22 cellular contexts compared by ENCODE assay signal in the genomic region with DNA sequence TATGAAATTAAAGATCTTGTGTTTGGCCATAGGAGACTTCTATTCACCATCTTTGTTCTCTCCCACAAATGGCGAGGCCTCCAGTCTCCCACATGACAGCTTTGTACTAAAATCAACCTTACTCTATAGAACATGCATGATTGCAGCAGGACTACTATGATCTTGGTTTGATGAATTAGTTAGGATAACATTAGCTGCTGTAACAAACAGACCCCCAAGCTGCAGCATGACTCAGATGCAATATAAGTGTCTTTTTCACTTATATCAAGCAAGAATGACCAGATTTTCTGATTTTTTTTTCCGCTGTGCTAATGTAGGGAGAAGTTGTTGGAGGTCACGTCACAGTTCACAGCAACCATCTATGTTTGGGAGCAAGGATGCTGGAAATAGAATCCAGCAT. TPM values are rescaled to one million over a fixed set of nuclear protein-coding genes. Genes with fewer than 3 reads are reported as not detected.
DNase-seq lines count a peak whose midpoint lies in the region; ATAC-seq, FAIRE-seq and TF ChIP-seq lines count a peak whose summit lies in the region.
"Had no signal": no experiment of that assay in that cellular context is flagged by ENCODE, and none has a peak within 500 bp of the region (broad histone marks: within the 10 kb centered on the region; RNA-seq: fewer than 3 reads in every experiment).

No MANE protein-coding gene starts in this region.

- H3K36me3 ChIP-seq in HepG2 (replicated peaks in 1 of 2; ENCODE audit: control insufficient read depth in 1 of 2, insufficient read depth in 2 of 2, low read length in 2 of 2) (no peaks in the 10 kb centered on the region), right lobe of liver (no peaks in the 10 kb centered on the region)
- H3K36me3 ChIP-seq: BE2C had no signal

- POLR2A ChIA-PET in HepG2 (lab: Yijun Ruan, JAX) = interaction anchor here (3.9 kb wide), 1 partner anchor 20 kb away, joined by 34 read pairs; a partner anchor contains a TSS

- no peak for FAIRE-seq in HepG2 (lab: Jason Lieb, UNC)
- FAIRE-seq: D721Med, GM12892 had no signal

- no peaks in the 10 kb centered on the region for H3K27me3 Mint-ChIP-seq in IgD-negative memory B cell
- H3K27me3 Mint-ChIP-seq in endothelial cell (ENCODE audit: unreplicated experiment) = no peaks in the 10 kb centered on the region
- no peaks in the 10 kb centered on the region for H3K27me3 Mint-ChIP-seq in stimulated activated naive B cell treated with anti-CD40 and anti-IgM and Interleukin-4, amounts not matched to agents 10 μg/mL and 1 μg/mL and 100 μg/mL, for 72 hours
- no peaks in the 10 kb centered on the region for H3K27me3 Mint-ChIP-seq in immature natural killer cell (ENCODE audit: low read depth in 3 of 3)
- H3K27me3 Mint-ChIP-seq: CD4-positive, CD25-positive, alpha-beta regulatory T cell; CD8-positive, alpha-beta memory T cell had no signal

- H2AFZ ChIP-seq in HepG2 (ENCODE audit: low read length) = no peak overlapping the region

- H3K79me2 ChIP-seq in HepG2 (ENCODE audit: insufficient read depth, low read length) = no peaks in the 10 kb centered on the region

- CTCF ChIA-PET in HepG2 (lab: Yijun Ruan, JAX; ENCODE audit: low intra/inter-chr PET ratio, low total read pairs) = no interaction called here

- no peaks in the 10 kb centered on the region; the same call in 1 of the 2 replicates for H3K9me3 ChIP-seq in HepG2 (ENCODE audit: low read length)
- H3K9me3 ChIP-seq in right lobe of liver = no peaks in the 10 kb centered on the region

- BruUV-seq in HepG2 (replicated peaks; lab: Mats Ljungman, UMichigan) = no TSS peak

- no peak for TF ChIP-seq RAD21 in HepG2 (CRISPR knock-in tag; IDR thresholded peaks at IDR 0.05)

- DNase-seq in HepG2 (ENCODE audit: low spot score) = no peak
- DNase-seq in right lobe of liver = no peak
- DNase-seq in endothelial cell (ENCODE audit: low spot score) = no peak
- DNase-seq in stimulated activated naive B cell treated with anti-CD40 and anti-IgM and Interleukin-4, amounts not matched to agents 10 μg/mL and 1 μg/mL and 100 μg/mL, for 72 hours = no peak
- DNase-seq in HK-2 (ENCODE audit: unreplicated experiment) = no peak
- no peak for DNase-seq in posterior cingulate gyrus
- DNase-seq in immature natural killer cell = no peak
- DNase-seq: 8988T; BE2C; C1 segment of cervical spinal cord; CD4-positive, CD25-positive, alpha-beta regulatory T cell; CD8-positive, alpha-beta memory T cell; COR-L47; GDM1; GOT3; H9; IMR-90; KG1 had no signal

- H3K27ac ChIP-seq in HepG2 (ENCODE audit: extremely low read length, insufficient read depth, low read length) = no peak overlapping the region
- H3K27ac ChIP-seq in right lobe of liver = no peak overlapping the region
- H3K27ac ChIP-seq: HL-60 had no signal

- in situ Hi-C loops in HepG2 (cut with HindIII; ENCODE audit: extremely low pct_ligation_motif_present, low pct_unique_long_range_greater_than_20kb) = no loop called here

- no peak overlapping the region for H3K4me2 ChIP-seq in HepG2 (ENCODE audit: low read depth, low read length)

- H3K9ac ChIP-seq in HepG2 (ENCODE audit: insufficient read depth, low read depth, low read length) = no peak overlapping the region

- H3K4me1 Mint-ChIP-seq in IgD-negative memory B cell (peaks cover 14 to 28% (median 22%) of the 10 kb centered on the region in 3 donors), endothelial cell (ENCODE audit: unreplicated experiment) (no peaks in the 10 kb centered on the region), immature natural killer cell (no peaks in the 10 kb centered on the region)
- peaks cover 24 to 25% of the 10 kb centered on the region in 2 donors for H3K4me1 Mint-ChIP-seq in stimulated activated naive B cell treated with anti-CD40 and anti-IgM and Interleukin-4, amounts not matched to agents 10 μg/mL and 1 μg/mL and 100 μg/mL, for 72 hours

- H3K36me3 Mint-ChIP-seq in IgD-negative memory B cell (peaks cover 6% of the 10 kb centered on the region), endothelial cell (ENCODE audit: low read depth, unreplicated experiment) (no peaks in the 10 kb centered on the region), immature natural killer cell (peaks cover 0 to 51% (median 40%) of the 10 kb centered on the region in 3 donors)
- H3K36me3 Mint-ChIP-seq in stimulated activated naive B cell treated with anti-CD40 and anti-IgM and Interleukin-4, amounts not matched to agents 10 μg/mL and 1 μg/mL and 100 μg/mL, for 72 hours = peaks cover 13 to 21% of the 10 kb centered on the region in 2 donors

- TF ChIP-seq POLR2A in HepG2 (IDR thresholded peaks at IDR 0.05; ENCODE audit: insufficient read depth in 1 of 2, low read depth in 2 of 2, low read length in 2 of 2) (no peak), right lobe of liver (IDR thresholded peaks at IDR 0.05) (no peak)

- H3K27ac Mint-ChIP-seq in IgD-negative memory B cell = peak overlapping the region; percentile 57 to 91 (median 85)
- no peak overlapping the region for H3K27ac Mint-ChIP-seq in endothelial cell (ENCODE audit: unreplicated experiment)
- peak overlapping the region; percentile 86 for H3K27ac Mint-ChIP-seq in stimulated activated naive B cell treated with anti-CD40 and anti-IgM and Interleukin-4, amounts not matched to agents 10 μg/mL and 1 μg/mL and 100 μg/mL, for 72 hours
- H3K27ac Mint-ChIP-seq in immature natural killer cell = no peak overlapping the region
- H3K27ac Mint-ChIP-seq: CD4-positive, CD25-positive, alpha-beta regulatory T cell; CD8-positive, alpha-beta memory T cell; H9 had no signal

- H3K9me3 Mint-ChIP-seq in IgD-negative memory B cell = peaks cover 0 to 4% (median 0%) of the 10 kb centered on the region in 3 donors
- no peaks in the 10 kb centered on the region for H3K9me3 Mint-ChIP-seq in endothelial cell (ENCODE audit: unreplicated experiment)
- H3K9me3 Mint-ChIP-seq in stimulated activated naive B cell treated with anti-CD40 and anti-IgM and Interleukin-4, amounts not matched to agents 10 μg/mL and 1 μg/mL and 100 μg/mL, for 72 hours = peaks cover 2 to 4% of the 10 kb centered on the region in 2 donors
- H3K9me3 Mint-ChIP-seq in immature natural killer cell = no peaks in the 10 kb centered on the region

- TF ChIP-seq EP300 in HepG2 (IDR thresholded peaks at IDR 0.05; ENCODE audit: low read depth in 2 of 2, low read length in 2 of 2) (no peak), HepG2 (CRISPR knock-in tag; IDR thresholded peaks at IDR 0.05; ENCODE audit: borderline replicate concordance) (no peak)

- TF ChIP-seq CTCF in HepG2 (CRISPR knock-in tag; IDR thresholded peaks at IDR 0.05) (no peak), right lobe of liver (IDR thresholded peaks at IDR 0.05) (no peak), endothelial cell (IDR thresholded peaks at IDR 0.05; ENCODE audit: unreplicated experiment) (no peak)

- ATAC-seq in HepG2 = no peak
- ATAC-seq in right lobe of liver = no peak
- ATAC-seq in stimulated activated naive B cell treated with anti-CD40 and anti-IgM and Interleukin-4, amounts not matched to agents 10 μg/mL and 1 μg/mL and 100 μg/mL, for 72 hours (replicated peaks) = no peak

- H3K27me3 ChIP-seq in HepG2 (ENCODE audit: control insufficient read depth in 1 of 2, insufficient read depth in 2 of 2, low read length in 2 of 2) (no peaks in the 10 kb centered on the region), right lobe of liver (no peaks in the 10 kb centered on the region)
- H3K27me3 ChIP-seq: BE2C had no signal

- no peaks in the 10 kb centered on the region for H4K20me1 ChIP-seq in HepG2 (ENCODE audit: insufficient read depth, low read length)

- intact Hi-C loops in HepG2 (cut with micrococcal nuclease; ENCODE audit: unreplicated experiment) (no loop called here), right lobe of liver (cut with DNase I) (no loop called here), posterior cingulate gyrus (cut with DNase I) (no loop called here)

- WGBS in HepG2 (ENCODE audit: low lambda C conversion rate) = 54% methylated on average over 3 of the region's 3 CpGs
- 65% methylated on average over 3 of the region's 3 CpGs for WGBS in right lobe of liver (ENCODE audit: insufficient coverage, low coverage, low lambda C conversion rate, missing lambda C conversion rate)

- H3K4me3 ChIP-seq in HepG2 (replicated peaks in 1 of 3; ENCODE audit: insufficient read depth in 1 of 3, low read depth in 2 of 3, low read length in 3 of 3) (no peak overlapping the region), right lobe of liver (no peak overlapping the region)

- H3K4me1 ChIP-seq in HepG2 (ENCODE audit: insufficient read depth, low read length) (peaks cover 43% of the 10 kb centered on the region), right lobe of liver (peaks cover 0 to 9% (median 3%) of the 10 kb centered on the region in 4 donors)
- H3K4me1 ChIP-seq: BE2C had no signal

- H3K4me3 Mint-ChIP-seq in IgD-negative memory B cell (peak overlapping the region in 1 of 4 donors; percentile 52), endothelial cell (ENCODE audit: unreplicated experiment) (peak overlapping the region; percentile 24), immature natural killer cell (no peak overlapping the region)
- H3K4me3 Mint-ChIP-seq in stimulated activated naive B cell treated with anti-CD40 and anti-IgM and Interleukin-4, amounts not matched to agents 10 μg/mL and 1 μg/mL and 100 μg/mL, for 72 hours = no peak overlapping the region
- H3K4me3 Mint-ChIP-seq: CD4-positive, CD25-positive, alpha-beta regulatory T cell; CD8-positive, alpha-beta memory T cell; H9 had no signal

RNA-seq across cellular contexts. Expression of a gene that starts 10.8 kb away (rescaled TPM):
- total RNA-seq in HepG2 (2016; rRNA removed; fragmentation: Illumina TruSeq; extraction: Trizol) (10.5 and 16.7 TPM in 2 replicates), right lobe of liver (10 to 100 TPM in 1 of 6 experiments, 1 to 10 TPM in 5; 4.4 to 10.2 (median 7.2) TPM), endothelial cell (ENCODE audit: unreplicated experiment) (2.2 TPM)
- 0.79 and 0.81 TPM in 2 replicates for total RNA-seq in HepG2 (2016; cell fraction: cytosol; rRNA removed; fragmentation: Illumina TruSeq; extraction: Trizol; ENCODE audit: low read depth)
- total RNA-seq in HepG2 (2016; cell fraction: insoluble cytoplasmic fraction; rRNA removed; fragmentation: Illumina TruSeq; extraction: Trizol) = 11.3 and 14.6 TPM in 2 replicates
- 3.8 and 3.9 TPM in 2 replicates for total RNA-seq in HepG2 (2016; cell fraction: membrane; rRNA removed; fragmentation: Illumina TruSeq; extraction: Trizol)
- 8.6 and 11.6 TPM in 2 replicates for total RNA-seq in HepG2 (2016; cell fraction: nucleus; rRNA removed; fragmentation: Illumina TruSeq; extraction: Trizol)
- polyA plus RNA-seq in HepG2 (2011; rRNA removed) (4.8 and 6.7 TPM in 2 replicates), IgD-negative memory B cell (12.9 TPM), immature natural killer cell (10 to 100 TPM in 1 of 3 donors, 1 to 10 TPM in 2; 2.2 to 16.7 (median 9.0) TPM)
- 3.6 TPM in 2 replicates for polyA plus RNA-seq in HepG2 (2011; cell fraction: cytosol; rRNA removed)
- polyA plus RNA-seq in HepG2 (2011; cell fraction: nucleus; rRNA removed) = 16.1 and 17.1 TPM in 2 replicates
- polyA plus RNA-seq in HepG2 (2012) = 4.8 and 5.6 TPM in 2 replicates
- polyA plus RNA-seq in HepG2 (2016; cell fraction: cytosol; fragmentation: Illumina TruSeq; extraction: Trizol; ENCODE audit: low read depth) = 0.70 and 0.71 TPM in 2 replicates
- polyA plus RNA-seq in HepG2 (2016; cell fraction: insoluble cytoplasmic fraction; fragmentation: Illumina TruSeq; extraction: Trizol; ENCODE audit: low read depth) = 12.8 and 14.3 TPM in 2 replicates
- 2.1 and 2.2 TPM in 2 replicates for polyA plus RNA-seq in HepG2 (2016; cell fraction: membrane; fragmentation: Illumina TruSeq; extraction: Trizol; ENCODE audit: low read depth)
- polyA plus RNA-seq in HepG2 (2016; cell fraction: nucleus; fragmentation: Illumina TruSeq; extraction: Trizol; ENCODE audit: insufficient read depth, low read depth) = 10.5 and 12.9 TPM in 2 replicates
- polyA minus RNA-seq in HepG2 (2011; rRNA and poly(A)+ RNA removed; ENCODE audit: low replicate concordance) = 35.2 and 111 TPM in 2 replicates
- 6.7 and 6.8 TPM in 2 replicates for polyA minus RNA-seq in HepG2 (2011; cell fraction: cytosol; rRNA and poly(A)+ RNA removed)
- polyA minus RNA-seq in HepG2 (2011; cell fraction: nucleus; rRNA and poly(A)+ RNA removed) = 12.4 and 16.2 TPM in 2 replicates

RNA-seq across cellular contexts. Expression of a gene that starts 20.7 kb away (rescaled TPM):
- total RNA-seq in HepG2 (2016; rRNA removed; fragmentation: Illumina TruSeq; extraction: Trizol) (6.5 and 7.5 TPM in 2 replicates), right lobe of liver (10 to 100 TPM; 19.2 to 23.0 (median 22.5) TPM), endothelial cell (ENCODE audit: unreplicated experiment) (0.56 TPM)
- total RNA-seq in HepG2 (2016; cell fraction: cytosol; rRNA removed; fragmentation: Illumina TruSeq; extraction: Trizol; ENCODE audit: low read depth) = 1.1 and 1.7 TPM in 2 replicates
- 6.6 and 7.4 TPM in 2 replicates for total RNA-seq in HepG2 (2016; cell fraction: insoluble cytoplasmic fraction; rRNA removed; fragmentation: Illumina TruSeq; extraction: Trizol)
- 2.5 and 2.8 TPM in 2 replicates for total RNA-seq in HepG2 (2016; cell fraction: membrane; rRNA removed; fragmentation: Illumina TruSeq; extraction: Trizol)
- 3.5 and 4.5 TPM in 2 replicates for total RNA-seq in HepG2 (2016; cell fraction: nucleus; rRNA removed; fragmentation: Illumina TruSeq; extraction: Trizol)
- polyA plus RNA-seq in HepG2 (2011; rRNA removed) (10.6 and 17.5 TPM in 2 replicates), IgD-negative memory B cell (115 TPM), immature natural killer cell (10 to 100 TPM; 22.3 to 46.0 (median 25.6) TPM)
- polyA plus RNA-seq in HepG2 (2011; cell fraction: cytosol; rRNA removed) = 12.2 and 13.8 TPM in 2 replicates
- polyA plus RNA-seq in HepG2 (2011; cell fraction: nucleus; rRNA removed) = 8.3 and 11.0 TPM in 2 replicates
- 7.5 and 8.1 TPM in 2 replicates for polyA plus RNA-seq in HepG2 (2012)
- 1.2 and 1.9 TPM in 2 replicates for polyA plus RNA-seq in HepG2 (2016; cell fraction: cytosol; fragmentation: Illumina TruSeq; extraction: Trizol; ENCODE audit: low read depth)
- 8.9 and 10.5 TPM in 2 replicates for polyA plus RNA-seq in HepG2 (2016; cell fraction: insoluble cytoplasmic fraction; fragmentation: Illumina TruSeq; extraction: Trizol; ENCODE audit: low read depth)
- polyA plus RNA-seq in HepG2 (2016; cell fraction: membrane; fragmentation: Illumina TruSeq; extraction: Trizol; ENCODE audit: low read depth) = 1.7 and 2.1 TPM in 2 replicates
- polyA plus RNA-seq in HepG2 (2016; cell fraction: nucleus; fragmentation: Illumina TruSeq; extraction: Trizol; ENCODE audit: insufficient read depth, low read depth) = 5.1 and 5.6 TPM in 2 replicates
- polyA minus RNA-seq in HepG2 (2011; rRNA and poly(A)+ RNA removed; ENCODE audit: low replicate concordance) = 18.8 and 54.6 TPM in 2 replicates
- polyA minus RNA-seq in HepG2 (2011; cell fraction: cytosol; rRNA and poly(A)+ RNA removed) = 4.9 and 5.5 TPM in 2 replicates
- polyA minus RNA-seq in HepG2 (2011; cell fraction: nucleus; rRNA and poly(A)+ RNA removed) = 6.3 and 12.1 TPM in 2 replicates
- total RNA-seq: H9, IMR-90 had no signal
- polyA plus RNA-seq: IMR-90 had no signal

RNA-seq across cellular contexts. Expression of a gene that starts 50.8 kb away (rescaled TPM):
- total RNA-seq in HepG2 (2016; rRNA removed; fragmentation: Illumina TruSeq; extraction: Trizol) = 0.24 and 0.44 TPM in 2 replicates
- total RNA-seq in HepG2 (2016; cell fraction: cytosol; rRNA removed; fragmentation: Illumina TruSeq; extraction: Trizol; ENCODE audit: low read depth) = not detected in 2 replicates
- total RNA-seq in HepG2 (2016; cell fraction: insoluble cytoplasmic fraction; rRNA removed; fragmentation: Illumina TruSeq; extraction: Trizol) = 0.11 TPM in 1 of 2 replicates, not detected in the other
- 0.10 TPM in 1 of 2 replicates, not detected in the other for total RNA-seq in HepG2 (2016; cell fraction: membrane; rRNA removed; fragmentation: Illumina TruSeq; extraction: Trizol)
- total RNA-seq in HepG2 (2016; cell fraction: nucleus; rRNA removed; fragmentation: Illumina TruSeq; extraction: Trizol) = not detected in 2 replicates
- 0.05 and 0.10 TPM in 2 replicates for polyA plus RNA-seq in HepG2 (2011; rRNA removed)
- polyA plus RNA-seq in HepG2 (2011; cell fraction: cytosol; rRNA removed) = 0.07 and 0.09 TPM in 2 replicates
- polyA plus RNA-seq in HepG2 (2011; cell fraction: nucleus; rRNA removed) = 0.13 and 0.23 TPM in 2 replicates
- polyA plus RNA-seq in HepG2 (2012) = not detected in 2 replicates
- not detected in 2 replicates for polyA plus RNA-seq in HepG2 (2016; cell fraction: cytosol; fragmentation: Illumina TruSeq; extraction: Trizol; ENCODE audit: low read depth)
- polyA plus RNA-seq in HepG2 (2016; cell fraction: insoluble cytoplasmic fraction; fragmentation: Illumina TruSeq; extraction: Trizol; ENCODE audit: low read depth) = 0.20 TPM in 1 of 2 replicates, not detected in the other
- polyA plus RNA-seq in HepG2 (2016; cell fraction: membrane; fragmentation: Illumina TruSeq; extraction: Trizol; ENCODE audit: low read depth) = not detected in 2 replicates
- not detected in 2 replicates for polyA plus RNA-seq in HepG2 (2016; cell fraction: nucleus; fragmentation: Illumina TruSeq; extraction: Trizol; ENCODE audit: insufficient read depth, low read depth)
- 0.98 TPM in 1 of 2 replicates, not detected in the other for polyA minus RNA-seq in HepG2 (2011; rRNA and poly(A)+ RNA removed; ENCODE audit: low replicate concordance)
- not detected in 2 replicates for polyA minus RNA-seq in HepG2 (2011; cell fraction: cytosol; rRNA and poly(A)+ RNA removed)
- not detected in 2 replicates for polyA minus RNA-seq in HepG2 (2011; cell fraction: nucleus; rRNA and poly(A)+ RNA removed)
- 10 to 100 TPM in 1 of 6 experiments, 1 to 10 TPM in 5; 5.2 to 13.4 (median 7.1) TPM for total RNA-seq in right lobe of liver
- polyA plus RNA-seq in IgD-negative memory B cell = 44.7 TPM
- total RNA-seq in endothelial cell (ENCODE audit: unreplicated experiment) = 0.41 TPM
- polyA plus RNA-seq in immature natural killer cell = 10 to 100 TPM; 24.3 to 64.5 (median 26.9) TPM
- total RNA-seq: H9 had no signal
- polyA plus RNA-seq: IMR-90 had no signal

Comparison
In these comparisons a context has a peak if more than half of its experiments do, and no peak if none do; other contexts are left out.
1. H3K27ac Mint-ChIP-seq: peak in IgD-negative memory B cell (3 of 3) and stimulated activated naive B cell treated with anti-CD40 and anti-IgM and Interleukin-4, amounts not matched to agents 10 μg/mL and 1 μg/mL and 100 μg/mL, for 72 hours (single experiment); none in endothelial cell (single experiment) and immature natural killer cell (0 of 6).